In genomic region chr4:1172971-1173757, GRCh38 we compare ENCODE assay signal across 9 cellular contexts.
DNase-seq lines count a peak whose midpoint lies in the region; TF ChIP-seq lines count a peak whose summit lies in the region.
"Had no signal": no experiment of that assay in that cellular context is flagged by ENCODE, and none has a peak within 500 bp of the region (broad histone marks: within the 10 kb centered on the region; RNA-seq: fewer than 3 reads in every experiment).

No MANE protein-coding gene starts in this region.

- no peaks in the 10 kb centered on the region for H3K9me3 ChIP-seq in NT2/D1 (ENCODE audit: insufficient read depth, low read length)

- peaks cover 40% of the 10 kb centered on the region for H3K27me3 ChIP-seq in NT2/D1 (ENCODE audit: insufficient read depth, insufficient read length)

- DNase-seq in AG20443 (ENCODE audit: low spot score) (peak; percentile 74), NT2/D1 (ENCODE audit: low read depth, low spot score) (no peak), foreskin melanocyte (peak; percentile 82), non-pigmented ciliary epithelial cell (ENCODE audit: low read depth) (peak; percentile 32), NCI-H1105 treated with DMSO at 0.1 percent for 48 hours (lab: John Stamatoyannopoulos, UW) (no peak), GM13976 (ENCODE audit: low spot score) (no peak), DMS153 (lab: John Stamatoyannopoulos, UW) (no peak), NK-92 (lab: John Stamatoyannopoulos, UW; ENCODE audit: unreplicated experiment) (no peak)
- DNase-seq: DND-41 had no signal

- no peak for TF ChIP-seq CTCF in GM13976 (IDR thresholded peaks at IDR 0.05; ENCODE audit: borderline replicate concordance, control extremely low read depth, extremely low read depth, insufficient read depth, missing control alignments)

- peak overlapping the region; percentile 75 for H3K9ac ChIP-seq in NT2/D1 (ENCODE audit: insufficient read length, low read depth)

- in situ Hi-C loops in GM13976 (cut with MboI; ENCODE audit: low sequenced_read_pairs, unreplicated experiment), result no loop called here

- peaks cover 27% of the 10 kb centered on the region for H3K4me1 ChIP-seq in NT2/D1 (ENCODE audit: insufficient read depth, insufficient read length)

- peaks cover 28% of the 10 kb centered on the region for H3K36me3 ChIP-seq in NT2/D1 (ENCODE audit: insufficient read depth, insufficient read length, low read length)

- H3K4me3 ChIP-seq in NT2/D1 (ENCODE audit: insufficient read length, low read depth), result peak overlapping the region; percentile 22

Comparison
In these comparisons a context has a peak if more than half of its experiments do, and no peak if none do; other contexts are left out.
1. DNase-seq: peak in AG20443 (single experiment), foreskin melanocyte (single experiment) and non-pigmented ciliary epithelial cell (single experiment); none in NT2/D1 (single experiment), NCI-H1105 treated with DMSO at 0.1 percent for 48 hours (single experiment), GM13976 (single experiment), DMS153 (single experiment) and NK-92 (single experiment).